Comparison of ENCODE assay signal across 25 cellular contexts in the genomic region with DNA sequence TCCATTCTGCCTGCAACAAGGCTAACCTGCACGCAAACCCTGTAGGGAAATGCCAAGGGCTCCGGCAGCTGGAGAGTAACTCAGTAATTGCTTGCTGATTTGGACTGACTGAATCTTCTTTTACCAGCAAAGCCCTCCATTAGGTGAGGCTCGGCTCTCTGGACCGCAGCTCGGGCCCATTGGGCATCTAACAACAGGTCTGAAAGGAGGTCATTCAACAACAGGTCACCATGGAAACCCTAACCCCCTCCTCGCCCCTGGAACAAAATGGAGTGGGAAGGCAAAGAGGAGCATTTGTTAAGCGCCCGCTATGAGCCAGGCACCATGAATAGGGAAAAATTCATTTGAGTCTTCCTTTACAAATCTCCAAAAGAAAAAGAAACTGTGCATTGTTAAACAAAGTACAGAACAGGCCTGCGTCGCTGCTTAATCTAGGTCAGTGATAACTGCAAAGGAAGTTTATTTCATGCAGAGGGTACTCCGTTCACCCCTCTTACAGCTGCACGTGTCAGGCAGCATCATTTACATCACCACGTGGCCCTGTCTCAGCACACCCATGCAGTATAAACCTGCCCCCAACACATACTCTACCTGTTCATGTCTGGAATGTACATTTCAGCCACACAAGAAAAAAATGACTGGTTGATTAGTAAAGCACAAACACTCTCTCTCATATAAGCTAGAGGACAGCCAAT.
DNase-seq lines count a peak whose midpoint lies in the region; ATAC-seq and TF ChIP-seq lines count a peak whose summit lies in the region.
"Had no signal": no experiment of that assay in that cellular context is flagged by ENCODE, and none has a peak within 500 bp of the region (broad histone marks: within the 10 kb centered on the region; RNA-seq: fewer than 3 reads in every experiment).

No MANE protein-coding gene starts in this region.

- TF ChIP-seq CTCF in endodermal cell (conservative IDR thresholded peaks at IDR 0.05): no peak

- no peaks in the 10 kb centered on the region for H3K9me3 Mint-ChIP-seq in endodermal cell
- H3K9me3 Mint-ChIP-seq: activated T-helper 1 cell treated with anti-CD3 and anti-CD28 coated beads, Interleukin-12 subunit alpha, Interleukin-12 subunit beta, Interleukin-2, Interleukin-4 antibody, amounts not matched to agents 30 ng/mL and 10 ng/mL and 1 ng/mL, durations not matched to agents 14 hours and 24 hours and 36 hours; HFFc6 had no signal

- H3K27me3 Mint-ChIP-seq in endodermal cell (ENCODE audit: insufficient read depth): no peaks in the 10 kb centered on the region
- H3K27me3 Mint-ChIP-seq: activated naive CD8-positive, alpha-beta T cell had no signal

- H3K9ac ChIP-seq in endodermal cell (ENCODE audit: extremely low read depth, low read length, poor library complexity, severe bottlenecking): no peak overlapping the region

- no peaks in the 10 kb centered on the region for H3K4me1 ChIP-seq in endodermal cell (ENCODE audit: control insufficient read depth, insufficient read depth, low read length)
- H3K4me1 ChIP-seq: body of pancreas, colonic mucosa, heart left ventricle, upper lobe of left lung had no signal

- H3K36me3 ChIP-seq in endodermal cell (ENCODE audit: control insufficient read depth, insufficient read depth, low read length): no peaks in the 10 kb centered on the region
- H3K36me3 ChIP-seq: colonic mucosa, heart left ventricle, upper lobe of left lung had no signal

- no peaks in the 10 kb centered on the region for H3K27me3 ChIP-seq in endodermal cell (ENCODE audit: control insufficient read depth, insufficient read depth, low read length, poor library complexity, severe bottlenecking)
- H3K27me3 ChIP-seq: body of pancreas, colonic mucosa, heart left ventricle, upper lobe of left lung had no signal

- H3K27ac ChIP-seq in endodermal cell (ENCODE audit: low read depth, low read length): peak overlapping the region; percentile 22
- H3K27ac ChIP-seq in temporal lobe (ENCODE audit: low read depth, low read length): peak overlapping the region; percentile 30
- H3K27ac ChIP-seq: 22Rv1, body of pancreas, colonic mucosa, heart left ventricle, upper lobe of left lung had no signal

- H3K4me3 ChIP-seq in endodermal cell (ENCODE audit: low read length): no peak overlapping the region
- H3K4me3 ChIP-seq: body of pancreas, colonic mucosa, heart left ventricle, smooth muscle cell, upper lobe of left lung had no signal

- DNase-seq in NCI-H1417 (lab: John Stamatoyannopoulos, UW) (peak in 2 of 3 experiments; percentile 4 to 70), NCI-H1417 treated with DMSO at 0.1 percent for 48 hours (lab: John Stamatoyannopoulos, UW) (no peak), endodermal cell (no peak), midbrain (lab: John Stamatoyannopoulos, UW) (peak; percentile 35), NCI-H524 (lab: John Stamatoyannopoulos, UW) (no peak)
- DNase-seq in activated naive CD4-positive, alpha-beta T cell treated with anti-CD3 and anti-CD28 coated beads, Interleukin-2, amount 50 U/mL, for 16 hours: no peak
- DNase-seq: activated CD4-positive, alpha-beta T cell treated with anti-CD3 and anti-CD28 coated beads for 4 hours; body of pancreas; colonic mucosa; heart left ventricle; HFFc6; islet precursor cell; NCI-H1105; NCI-H69; OCI-M1; stimulated activated CD4-positive, alpha-beta T cell treated with anti-CD3 and anti-CD28 coated beads, Interleukin-2, amount 100 ng/mL, for 48 hours; stimulated activated naive CD8-positive, alpha-beta T cell treated with anti-CD3 and anti-CD28 coated beads, Interleukin-15, Interleukin-2, amounts not matched to agents 100 U/mL and 50 U/mL, for 24 hours; upper lobe of left lung had no signal

- peaks cover 26% of the 10 kb centered on the region for H3K36me3 Mint-ChIP-seq in endodermal cell (ENCODE audit: low read depth)
- H3K36me3 Mint-ChIP-seq: activated naive CD8-positive, alpha-beta T cell had no signal

- no peaks in the 10 kb centered on the region for H3K9me3 ChIP-seq in endodermal cell (ENCODE audit: control insufficient read depth, low read length)
- H3K9me3 ChIP-seq: body of pancreas, colonic mucosa, heart left ventricle, upper lobe of left lung had no signal

- H3K4me3 Mint-ChIP-seq in endodermal cell: no peak overlapping the region
- H3K4me3 Mint-ChIP-seq: activated naive CD8-positive, alpha-beta T cell; activated T-helper 1 cell treated with anti-CD3 and anti-CD28 coated beads, Interleukin-12 subunit alpha, Interleukin-12 subunit beta, Interleukin-2, Interleukin-4 antibody, amounts not matched to agents 30 ng/mL and 10 ng/mL and 1 ng/mL, durations not matched to agents 14 hours and 24 hours and 36 hours; HFFc6 had no signal

- ATAC-seq in GM21786 (IDR thresholded peaks at IDR 0.05; ENCODE audit: unreplicated experiment): no peak
- ATAC-seq: body of pancreas; heart left ventricle; Right ventricle myocardium inferior; stimulated activated naive CD8-positive, alpha-beta T cell treated with anti-CD3 and anti-CD28 coated beads, Interleukin-15, Interleukin-2, amounts not matched to agents 100 U/mL and 50 U/mL, for 24 hours had no signal

- WGBS in endodermal cell (ENCODE audit: insufficient coverage in 1 of 2, insufficient read length in 1 of 2), 2 experiments: 66 to 84% methylated on average over 7 to 13 of the region's 13 CpGs

- H3K4me1 Mint-ChIP-seq in endodermal cell: peaks cover 7% of the 10 kb centered on the region

- no peak overlapping the region for H3K27ac Mint-ChIP-seq in endodermal cell
- H3K27ac Mint-ChIP-seq: activated naive CD8-positive, alpha-beta T cell; activated T-helper 1 cell treated with anti-CD3 and anti-CD28 coated beads, Interleukin-12 subunit alpha, Interleukin-12 subunit beta, Interleukin-2, Interleukin-4 antibody, amounts not matched to agents 30 ng/mL and 10 ng/mL and 1 ng/mL, durations not matched to agents 14 hours and 24 hours and 36 hours; HFFc6 had no signal

Comparison
In these comparisons a context has a peak if more than half of its experiments do, and no peak if none do; other contexts are left out.
1. DNase-seq: peak in NCI-H1417 (2 of 3) and midbrain (single experiment); none in NCI-H1417 treated with DMSO at 0.1 percent for 48 hours (single experiment), endodermal cell (single experiment), NCI-H524 (0 of 2) and activated naive CD4-positive, alpha-beta T cell treated with anti-CD3 and anti-CD28 coated beads, Interleukin-2, amount 50 U/mL, for 16 hours (single experiment).